Comparison of ENCODE assay signal across 35 cellular contexts in the genomic region with DNA sequence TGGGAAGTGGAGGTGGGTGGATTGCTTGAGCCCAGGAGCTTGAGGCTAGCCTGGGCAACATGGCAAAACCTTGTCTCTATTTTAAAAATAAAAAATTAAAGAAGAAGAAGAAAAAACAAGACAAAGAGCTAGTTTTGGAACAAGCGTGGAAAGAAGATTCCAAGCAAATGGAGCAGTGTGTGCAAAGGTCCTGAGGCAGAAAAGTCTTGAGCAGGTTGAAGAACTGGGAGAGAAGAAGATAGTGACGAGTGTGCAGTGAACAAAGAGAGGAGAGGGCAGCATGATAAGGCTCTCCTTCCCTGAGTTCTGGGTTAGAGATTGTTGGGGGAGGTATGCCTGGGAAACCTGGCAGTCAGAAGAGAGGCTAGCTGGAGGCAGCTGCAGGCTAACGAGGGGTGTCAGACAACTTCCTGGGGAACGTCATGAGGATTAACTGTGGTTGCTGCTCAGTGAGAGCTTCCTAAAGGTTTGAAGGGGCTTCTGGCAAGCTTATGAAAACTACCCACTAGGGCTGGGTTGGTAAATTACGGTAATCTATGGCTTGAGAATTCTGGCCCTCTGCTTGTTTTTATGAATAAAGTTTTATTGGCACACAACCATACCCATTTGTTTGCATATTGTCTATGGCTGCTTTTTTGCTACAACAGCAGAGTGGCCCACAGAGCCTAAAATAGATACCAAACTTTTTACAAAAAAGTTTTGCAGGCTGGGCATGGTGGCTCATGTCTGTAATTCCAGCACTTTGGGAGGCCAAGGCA.
"Had no signal": no experiment of that assay in that cellular context is flagged by ENCODE, and none has a peak within 500 bp of the region (broad histone marks: within the 10 kb centered on the region; RNA-seq: fewer than 3 reads in every experiment).

No MANE protein-coding gene starts in this region.

- H3K36me3 Mint-ChIP-seq: activated naive CD4-positive, alpha-beta T cell treated with anti-CD3 and anti-CD28 coated beads, Interleukin-2, amount 50 U/mL, for 24 hours had no signal

- H3K4me1 Mint-ChIP-seq: activated B cell treated with CpG ODN at 0.5 μM for 24 hours; activated naive CD4-positive, alpha-beta T cell treated with anti-CD3 and anti-CD28 coated beads, Interleukin-2, amount 50 U/mL, for 24 hours; activated naive CD8-positive, alpha-beta T cell treated with anti-CD3 and anti-CD28 coated beads for 36 hours; activated naive CD8-positive, alpha-beta T cell treated with anti-CD3 and anti-CD28 coated beads, Interleukin-2, amount 50 U/mL, for 24 hours; activated T-helper 17 cell treated with anti-CD3 and anti-CD28 coated beads, Interleukin-2, amount 50 U/mL, for 72 hours; brain; central memory CD8-positive, alpha-beta T cell; T-helper 17 cell had no signal

- FAIRE-seq: endometrium, endothelial cell of umbilical vein had no signal

- H3K27me3 Mint-ChIP-seq: activated CD8-positive, alpha-beta T cell treated with anti-CD3 and anti-CD28 coated beads for 36 hours; activated naive CD4-positive, alpha-beta T cell treated with anti-CD3 and anti-CD28 coated beads, Interleukin-2, amount 50 U/mL, for 24 hours; activated naive CD8-positive, alpha-beta T cell treated with anti-CD3 and anti-CD28 coated beads, Interleukin-2, amount 50 U/mL, for 24 hours; activated T-helper 17 cell treated with anti-CD3 and anti-CD28 coated beads, Interleukin-2, amount 50 U/mL, for 72 hours; brain; central memory CD8-positive, alpha-beta T cell; effector memory CD8-positive, alpha-beta T cell; T-helper 17 cell had no signal

- ATAC-seq: activated CD4-positive, CD25-positive, alpha-beta regulatory T cell treated with anti-CD3 and anti-CD28 coated beads, Interleukin-2, amount 50 U/mL, for 24 hours; activated CD8-positive, alpha-beta T cell treated with anti-CD3 and anti-CD28 coated beads for 36 hours; activated naive CD8-positive, alpha-beta T cell treated with anti-CD3 and anti-CD28 coated beads, Interleukin-2, amount 50 U/mL, for 24 hours; activated T-cell treated with anti-CD3 and anti-CD28 coated beads, Interleukin-2, amount 50 U/mL, for 4 hours; activated T-helper 17 cell treated with anti-CD3 and anti-CD28 coated beads, Interleukin-2, amount 50 U/mL, for 72 hours; effector memory CD8-positive, alpha-beta T cell; T-helper 17 cell had no signal

- H3K9me3 Mint-ChIP-seq: activated naive CD4-positive, alpha-beta T cell treated with anti-CD3 and anti-CD28 coated beads, Interleukin-2, amount 50 U/mL, for 24 hours; activated naive CD8-positive, alpha-beta T cell treated with anti-CD3 and anti-CD28 coated beads for 36 hours; activated naive CD8-positive, alpha-beta T cell treated with anti-CD3 and anti-CD28 coated beads, Interleukin-2, amount 50 U/mL, for 24 hours; activated T-helper 17 cell treated with anti-CD3 and anti-CD28 coated beads, Interleukin-2, amount 50 U/mL, for 72 hours; central memory CD8-positive, alpha-beta T cell; T-helper 2 cell treated with Interferon-gamma antibody and Interleukin-4, amounts not matched to agents 5 μg/mL and 100 μg/mL, for 36 hours had no signal

- H3K4me3 ChIP-seq: ascending aorta, breast epithelium, cardiac muscle cell, coronary artery, esophagus squamous epithelium had no signal

- H3K36me3 ChIP-seq: ascending aorta, breast epithelium, cardiac muscle cell, esophagus squamous epithelium, WERI-Rb-1 had no signal

- H3K9me3 ChIP-seq: esophagus squamous epithelium had no signal

- H3K27me3 ChIP-seq: ascending aorta, breast epithelium, cardiac muscle cell, esophagus squamous epithelium had no signal

- H3K4me3 Mint-ChIP-seq: activated B cell treated with CpG ODN at 0.5 μM for 24 hours; activated CD8-positive, alpha-beta T cell treated with anti-CD3 and anti-CD28 coated beads for 36 hours; activated naive CD4-positive, alpha-beta T cell treated with anti-CD3 and anti-CD28 coated beads, Interleukin-2, amount 50 U/mL, for 24 hours; activated naive CD8-positive, alpha-beta T cell treated with anti-CD3 and anti-CD28 coated beads for 36 hours; activated naive CD8-positive, alpha-beta T cell treated with anti-CD3 and anti-CD28 coated beads, Interleukin-2, amount 50 U/mL, for 24 hours; activated T-cell treated with anti-CD3 and anti-CD28 coated beads, Interleukin-2, amount 50 U/mL, for 4 hours; activated T-helper 17 cell treated with anti-CD3 and anti-CD28 coated beads, Interleukin-2, amount 50 U/mL, for 72 hours; brain; central memory CD8-positive, alpha-beta T cell; effector memory CD8-positive, alpha-beta T cell; T-helper 17 cell; T-helper 2 cell treated with Interferon-gamma antibody and Interleukin-4, amounts not matched to agents 5 μg/mL and 100 μg/mL, for 36 hours had no signal

- H3K27ac Mint-ChIP-seq: activated B cell treated with CpG ODN at 0.5 μM for 24 hours; activated CD8-positive, alpha-beta T cell treated with anti-CD3 and anti-CD28 coated beads for 36 hours; activated naive CD4-positive, alpha-beta T cell treated with anti-CD3 and anti-CD28 coated beads, Interleukin-2, amount 50 U/mL, for 24 hours; activated naive CD8-positive, alpha-beta T cell treated with anti-CD3 and anti-CD28 coated beads for 36 hours; activated naive CD8-positive, alpha-beta T cell treated with anti-CD3 and anti-CD28 coated beads, Interleukin-2, amount 50 U/mL, for 24 hours; activated T-helper 17 cell treated with anti-CD3 and anti-CD28 coated beads, Interleukin-2, amount 50 U/mL, for 72 hours; brain; effector memory CD8-positive, alpha-beta T cell; T-helper 17 cell; T-helper 2 cell treated with Interferon-gamma antibody and Interleukin-4, amounts not matched to agents 5 μg/mL and 100 μg/mL, for 36 hours had no signal

- H3K4me1 ChIP-seq: ascending aorta, breast epithelium, esophagus squamous epithelium had no signal

- DNase-seq: activated B cell treated with CpG ODN at 0.5 μM for 24 hours; activated CD4-positive, alpha-beta T cell treated with anti-CD3 and anti-CD28 coated beads for 48 hours; activated CD4-positive, alpha-beta T cell treated with anti-CD3 and anti-CD28 coated beads, Interleukin-2, amount 50 U/mL, for 1 hour; activated CD4-positive, alpha-beta T cell treated with anti-CD3 and anti-CD28 coated beads, Interleukin-2, amount 50 U/mL, for 48 hours; activated CD8-positive, alpha-beta memory T cell treated with anti-CD3 and anti-CD28 coated beads for 24 hours; activated CD8-positive, alpha-beta T cell treated with anti-CD3 and anti-CD28 coated beads for 36 hours; activated effector memory CD4-positive, alpha-beta T cell treated with Interleukin-2 at 50 U/mL for 16 hours; activated gamma-delta T cell treated with Interleukin-2 at 50 U/mL for 16 hours; activated naive CD4-positive, alpha-beta T cell treated with Interleukin-2 at 50 U/mL for 16 hours; activated naive CD8-positive, alpha-beta T cell treated with anti-CD3 and anti-CD28 coated beads for 36 hours; activated naive CD8-positive, alpha-beta T cell treated with anti-CD3 and anti-CD28 coated beads, Interleukin-2, amount 50 U/mL, for 24 hours; activated T-cell treated with anti-CD3 and anti-CD28 coated beads, Interleukin-2, amount 50 U/mL, for 4 hours; dermis blood vessel endothelial cell; effector CD4-positive, alpha-beta T cell; effector memory CD8-positive, alpha-beta T cell; esophagus squamous epithelium; foreskin melanocyte; head of caudate nucleus; T-helper 1 cell; T-helper 17 cell; T1000; WERI-Rb-1 had no signal

- H3K27ac ChIP-seq: ascending aorta, breast epithelium, cardiac muscle cell, coronary artery, epithelial cell of prostate, esophagus squamous epithelium, WERI-Rb-1 had no signal
